Comparison of ENCODE assay signal across 30 cellular contexts in genomic region chr4:7208509-7209451, GRCh38. TPM values are rescaled to one million over a fixed set of nuclear protein-coding genes. Genes with fewer than 3 reads are reported as not detected.
DNase-seq lines count a peak whose midpoint lies in the region; ATAC-seq and TF ChIP-seq lines count a peak whose summit lies in the region.
"Had no signal": no experiment of that assay in that cellular context is flagged by ENCODE, and none has a peak within 500 bp of the region (broad histone marks: within the 10 kb centered on the region; RNA-seq: fewer than 3 reads in every experiment).

No MANE protein-coding gene starts in this region.

- no peak overlapping the region for H3K9ac ChIP-seq in trophoblast cell (ENCODE audit: low read length)

- peaks cover 12 to 21% of the 10 kb centered on the region in 2 experiments for H3K4me1 ChIP-seq in trophoblast cell (ENCODE audit: control insufficient read depth in 1 of 2, insufficient read depth in 2 of 2, low read length in 2 of 2)
- H3K4me1 ChIP-seq in vagina: peaks cover 63% of the 10 kb centered on the region
- H3K4me1 ChIP-seq: spleen had no signal

- no peak overlapping the region for H3K4me3 Mint-ChIP-seq in progenitor cell of endocrine pancreas (ENCODE audit: low read depth)
- H3K4me3 Mint-ChIP-seq: activated naive CD8-positive, alpha-beta T cell treated with anti-CD3 and anti-CD28 coated beads for 36 hours; activated T-cell treated with anti-CD3 and anti-CD28 coated beads, Interleukin-2, amount 50 U/mL, for 24 hours; effector memory CD8-positive, alpha-beta T cell; WTC11 had no signal

- no peak overlapping the region for H3K4ac ChIP-seq in trophoblast cell (ENCODE audit: low read depth, low read length)

- H4K12ac ChIP-seq in trophoblast cell (ENCODE audit: low read depth, low read length): no peak overlapping the region

- H2BK12ac ChIP-seq in trophoblast cell (ENCODE audit: low read length): no peak overlapping the region

- no peaks in the 10 kb centered on the region for H3K36me3 Mint-ChIP-seq in progenitor cell of endocrine pancreas (ENCODE audit: insufficient read depth)
- H3K36me3 Mint-ChIP-seq: activated naive CD8-positive, alpha-beta T cell treated with anti-CD3 and anti-CD28 coated beads for 36 hours had no signal

- no peak overlapping the region for H2BK5ac ChIP-seq in trophoblast cell (ENCODE audit: low read depth, low read length, poor library complexity)

- H3K14ac ChIP-seq in trophoblast cell (ENCODE audit: low read length): peak overlapping the region; percentile 45

- H3K4me1 Mint-ChIP-seq in progenitor cell of endocrine pancreas (ENCODE audit: low read depth): peaks cover 3% of the 10 kb centered on the region
- H3K4me1 Mint-ChIP-seq: activated naive CD8-positive, alpha-beta T cell treated with anti-CD3 and anti-CD28 coated beads for 36 hours had no signal

- H2AK5ac ChIP-seq in trophoblast cell (ENCODE audit: low read length): no peak overlapping the region

- no peaks in the 10 kb centered on the region for H3K79me2 ChIP-seq in trophoblast cell (ENCODE audit: control insufficient read depth, insufficient read depth, low read length, poor library complexity)

- no peak overlapping the region for H4K91ac ChIP-seq in trophoblast cell (ENCODE audit: low read depth, low read length)

- H3K36me3 ChIP-seq in trophoblast cell (ENCODE audit: control insufficient read depth in 1 of 2, insufficient read depth in 2 of 2, low read length in 2 of 2) (no peaks in the 10 kb centered on the region), vagina (no peaks in the 10 kb centered on the region)
- H3K36me3 ChIP-seq: left ventricle myocardium inferior, spleen, stomach, thyroid gland had no signal

- DNase-seq in Right ventricle myocardium superior (peak; percentile 35), left cardiac atrium (no peak), foreskin melanocyte (peak; percentile 40), trophoblast cell (no peak), vagina (ENCODE audit: extremely low spot score in 2 of 2) (no peak), progenitor cell of endocrine pancreas (ENCODE audit: low spot score, unreplicated experiment) (no peak), DMS79 (lab: John Stamatoyannopoulos, UW) (no peak)
- DNase-seq: activated gamma-delta T cell; activated naive CD8-positive, alpha-beta T cell treated with anti-CD3 and anti-CD28 coated beads for 36 hours; activated T-cell treated with anti-CD3 and anti-CD28 coated beads, Interleukin-2, amount 50 U/mL, for 24 hours; aorta; C1 segment of cervical spinal cord; caudate nucleus; cortex of kidney; effector memory CD8-positive, alpha-beta T cell; glutamatergic neuron; left ventricle myocardium inferior; NCI-H1436 treated with DMSO at 0.1 percent for 48 hours; NCI-H2107; NCI-H446; NCI-H82; occipital lobe; spleen; stimulated activated CD4-positive, alpha-beta T cell treated with anti-CD3 and anti-CD28 coated beads, Interleukin-2, amount 100 ng/mL, for 24 hours; stomach; T-helper 1 cell; thyroid gland had no signal

- H3K27me3 Mint-ChIP-seq in progenitor cell of endocrine pancreas: peaks cover 7% of the 10 kb centered on the region

- H4K8ac ChIP-seq in trophoblast cell (ENCODE audit: low read depth, low read length): no peak overlapping the region

- H3K4me3 ChIP-seq in trophoblast cell (ENCODE audit: low read depth, low read length) (no peak overlapping the region), vagina (no peak overlapping the region)
- H3K4me3 ChIP-seq: left ventricle myocardium inferior, spleen, stomach, thyroid gland had no signal

- TF ChIP-seq CTCF in vagina (IDR thresholded peaks at IDR 0.05) (no peak), progenitor cell of endocrine pancreas (IDR thresholded peaks at IDR 0.05; ENCODE audit: unreplicated experiment) (no peak)

- WGBS in trophoblast cell (ENCODE audit: extremely low coverage, insufficient coverage, insufficient read length): no CpG with 5 or more reads among the region's 21 CpGs

- H3K27ac ChIP-seq in trophoblast cell (ENCODE audit: low read depth, low read length) (no peak overlapping the region), vagina (peak overlapping the region; percentile 86)
- H3K27ac ChIP-seq: 22Rv1, spleen had no signal

- no peak overlapping the region for H2BK120ac ChIP-seq in trophoblast cell (ENCODE audit: insufficient read depth, low read length, poor library complexity)

- H3K27ac Mint-ChIP-seq in progenitor cell of endocrine pancreas: no peak overlapping the region
- H3K27ac Mint-ChIP-seq: activated naive CD8-positive, alpha-beta T cell treated with anti-CD3 and anti-CD28 coated beads for 36 hours; activated T-cell treated with anti-CD3 and anti-CD28 coated beads, Interleukin-2, amount 50 U/mL, for 24 hours; effector memory CD8-positive, alpha-beta T cell; WTC11 had no signal

- H3K9me3 ChIP-seq in trophoblast cell (ENCODE audit: insufficient read depth, low read depth, low read length) (peaks cover 5% of the 10 kb centered on the region), vagina (no peaks in the 10 kb centered on the region)
- H3K9me3 ChIP-seq: thyroid gland had no signal

- intact Hi-C loops in Right ventricle myocardium superior (cut with DNase I) (no loop called here), left cardiac atrium (cut with DNase I) (loop anchor here in 1 of 2 donors (10.0 kb wide), 1 partner anchor 46 kb away; no protein-coding TSS in a partner anchor), vagina (cut with DNase I) (loop anchor here (5.0 kb wide), 1 partner anchor 39 kb away; no protein-coding TSS in a partner anchor)

- ATAC-seq in Right ventricle myocardium superior (ENCODE audit: poor library complexity): no peak
- ATAC-seq in left cardiac atrium: no peak
- no peak for ATAC-seq in GM19023 (IDR thresholded peaks at IDR 0.05; ENCODE audit: unreplicated experiment)
- ATAC-seq: effector memory CD8-positive, alpha-beta T cell; WTC11 had no signal

- H2AFZ ChIP-seq in trophoblast cell (ENCODE audit: insufficient read depth, low read length, poor library complexity): no peak overlapping the region

- no peak overlapping the region for H3K4me2 ChIP-seq in trophoblast cell (ENCODE audit: low read length)

- H3K79me1 ChIP-seq in trophoblast cell (ENCODE audit: low read length): peaks cover 5% of the 10 kb centered on the region

- no peaks in the 10 kb centered on the region for H3K9me3 Mint-ChIP-seq in progenitor cell of endocrine pancreas (ENCODE audit: low read depth)
- H3K9me3 Mint-ChIP-seq: activated naive CD8-positive, alpha-beta T cell treated with anti-CD3 and anti-CD28 coated beads for 36 hours; activated T-cell treated with anti-CD3 and anti-CD28 coated beads, Interleukin-2, amount 50 U/mL, for 24 hours; effector memory CD8-positive, alpha-beta T cell had no signal

- H3K18ac ChIP-seq in trophoblast cell (ENCODE audit: low read length): no peak overlapping the region

- no peak for TF ChIP-seq POLR2A in vagina (IDR thresholded peaks at IDR 0.05)

- H3K23ac ChIP-seq in trophoblast cell (ENCODE audit: low read length): no peak overlapping the region

- H3K27me3 ChIP-seq in trophoblast cell (ENCODE audit: insufficient read depth, low read length) (no peaks in the 10 kb centered on the region), vagina (no peaks in the 10 kb centered on the region)
- H3K27me3 ChIP-seq: thyroid gland had no signal

RNA-seq across cellular contexts. Expression of gene SORCS2, which starts 16.4 kb away (rescaled TPM):
- total RNA-seq in Right ventricle myocardium superior (1.2 TPM), left cardiac atrium (1 to 10 TPM; 2.4 to 2.6 TPM), vagina (5.4 TPM), progenitor cell of endocrine pancreas (2.2 and 2.9 TPM in 2 replicates)
- 0.14 and 0.26 TPM in 2 replicates for polyA plus RNA-seq in trophoblast cell (2013)
- total RNA-seq: activated naive CD8-positive, alpha-beta T cell treated with anti-CD3 and anti-CD28 coated beads for 36 hours had no signal

Comparison
In these comparisons a context has a peak if more than half of its experiments do, and no peak if none do; other contexts are left out.
1. DNase-seq: peak in Right ventricle myocardium superior (single experiment) and foreskin melanocyte (single experiment); none in left cardiac atrium (single experiment), trophoblast cell (0 of 2), vagina (0 of 2), progenitor cell of endocrine pancreas (single experiment) and DMS79 (single experiment).